ENCODE assay signal across 8 cellular contexts in the genomic region with DNA sequence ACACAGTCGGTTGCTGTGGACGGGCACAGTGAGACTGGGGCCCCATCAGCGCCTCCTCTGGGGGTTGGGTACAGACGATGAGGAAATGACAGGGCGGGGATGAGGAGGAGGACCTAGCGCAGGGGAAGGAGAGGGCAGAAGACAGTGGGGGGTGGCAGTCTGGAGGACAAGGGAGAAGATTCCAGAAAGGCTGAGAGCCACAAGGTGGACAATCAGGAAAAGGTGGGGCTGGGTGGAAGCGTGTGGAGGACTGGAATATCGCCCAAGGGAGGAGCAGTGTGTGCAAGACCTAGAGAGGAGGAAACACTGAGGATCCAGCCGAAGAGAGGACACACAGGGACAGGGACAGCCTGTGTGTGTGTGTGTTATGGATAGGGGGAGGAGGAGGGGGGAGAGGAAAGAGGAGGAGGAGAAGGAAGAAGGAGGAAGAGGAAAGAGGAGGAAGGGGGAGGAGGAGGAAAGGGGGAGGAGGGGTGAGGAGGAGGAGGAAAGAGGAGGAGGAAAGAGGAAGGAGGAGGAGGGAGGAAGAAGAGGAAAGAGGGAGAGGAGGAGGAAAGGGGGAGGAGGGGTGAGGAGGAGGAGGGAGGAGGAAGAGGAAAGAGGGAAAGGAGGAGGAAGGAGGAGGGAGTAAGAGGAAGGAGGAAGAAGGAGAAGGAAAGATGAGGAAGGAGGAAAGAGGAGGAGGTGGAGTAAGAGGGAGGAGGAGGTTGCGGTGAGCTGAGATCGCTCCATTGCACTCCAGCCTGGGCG. TPM values are rescaled to one million over a fixed set of nuclear protein-coding genes. Genes with fewer than 3 reads are reported as not detected.
A peak's percentile ranks its signal among the peaks of the same experiment; 100 is the strongest.
DNase-seq lines count a peak whose midpoint lies in the region; ATAC-seq and TF ChIP-seq lines count a peak whose summit lies in the region.

No MANE protein-coding gene starts in this region.

- peaks cover 67% of the 10 kb centered on the region for H3K27me3 ChIP-seq in A673 (replicated peaks; ENCODE audit: insufficient read depth, low read depth, low read length, poor library complexity)
- H3K27me3 ChIP-seq in Karpas-422 (ENCODE audit: low read length), result no peaks in the 10 kb centered on the region

- peak overlapping the region; percentile 6 for H3K27ac Mint-ChIP-seq in activated T-helper 1 cell treated with anti-CD3 and anti-CD28 coated beads, Interleukin-12 subunit alpha, Interleukin-12 subunit beta, Interleukin-2, Interleukin-4 antibody, amounts not matched to agents 30 ng/mL and 10 ng/mL and 1 ng/mL, durations not matched to agents 14 hours and 24 hours and 36 hours

- DNase-seq in A673 (ENCODE audit: low spot score), result peak; percentile 34
- peak; percentile 80 for DNase-seq in Karpas-422
- no peak for DNase-seq in activated T-helper 1 cell treated with anti-CD3 and anti-CD28 coated beads, Interleukin-12 subunit alpha, Interleukin-12 subunit beta, Interleukin-2, Interleukin-4 antibody, amounts not matched to agents 30 ng/mL and 10 ng/mL and 1 ng/mL, durations not matched to agents 14 hours and 24 hours and 36 hours (ENCODE audit: low spot score)
- DNase-seq in mucosa of descending colon, result peak in 1 of 3 donors; percentile 33
- DNase-seq in NCI-H748 treated with DMSO at 0.1 percent for 48 hours (lab: John Stamatoyannopoulos, UW), result no peak
- DNase-seq in COR-L47 (lab: John Stamatoyannopoulos, UW), result no peak
- no peak for DNase-seq in KG1 (lab: John Stamatoyannopoulos, UW)

- no peaks in the 10 kb centered on the region for H3K9me2 ChIP-seq in Karpas-422 (replicated peaks; ENCODE audit: insufficient read depth, low read length)

- POLR2A ChIA-PET in A673 (lab: Charles Lee; ENCODE audit: low non-redundant PET), result no interaction called here

- H3K4me3 Mint-ChIP-seq in activated T-helper 1 cell treated with anti-CD3 and anti-CD28 coated beads, Interleukin-12 subunit alpha, Interleukin-12 subunit beta, Interleukin-2, Interleukin-4 antibody, amounts not matched to agents 30 ng/mL and 10 ng/mL and 1 ng/mL, durations not matched to agents 14 hours and 24 hours and 36 hours, result peak overlapping the region; percentile 17

- H3K4me3 ChIP-seq in A673 (ENCODE audit: low read depth, low read length, poor library complexity, severe bottlenecking) (no peak overlapping the region), Karpas-422 (ENCODE audit: low read length) (no peak overlapping the region), mucosa of descending colon (no peak overlapping the region)

- CTCF ChIA-PET in A673 (lab: Charles Lee), result no interaction called here

- no peaks in the 10 kb centered on the region for H3K79me2 ChIP-seq in Karpas-422 (ENCODE audit: low read length)

- no TSS peak for BruUV-seq in A673 (replicated peaks; lab: Mats Ljungman, UMichigan)

- H2AFZ ChIP-seq in Karpas-422 (ENCODE audit: low read length), result no peak overlapping the region

- H3K36me3 Mint-ChIP-seq in activated T-helper 1 cell treated with anti-CD3 and anti-CD28 coated beads, Interleukin-12 subunit alpha, Interleukin-12 subunit beta, Interleukin-2, Interleukin-4 antibody, amounts not matched to agents 30 ng/mL and 10 ng/mL and 1 ng/mL, durations not matched to agents 14 hours and 24 hours and 36 hours (ENCODE audit: low read depth), result peaks cover 2% of the 10 kb centered on the region

- no peaks in the 10 kb centered on the region for H3K9me3 ChIP-seq in A673 (ENCODE audit: low read depth, low read length, poor library complexity, severe bottlenecking)
- no peaks in the 10 kb centered on the region for H3K9me3 ChIP-seq in Karpas-422 (ENCODE audit: low read length)
- H3K9me3 ChIP-seq in mucosa of descending colon, result no peaks in the 10 kb centered on the region

- 0 out of 2 replicates have a peak, but pooled peaks have one; percentile 9 for TF ChIP-seq CTCF in A673 (conservative IDR thresholded peaks at IDR 0.05; ENCODE audit: low read depth, low read length)
- TF ChIP-seq CTCF in mucosa of descending colon (IDR thresholded peaks at IDR 0.05), result no peak

- H3K4me1 ChIP-seq in A673 (ENCODE audit: insufficient read depth, low read length, poor library complexity, severe bottlenecking) (no peaks in the 10 kb centered on the region), Karpas-422 (ENCODE audit: low read length) (peaks cover 10% of the 10 kb centered on the region), mucosa of descending colon (ENCODE audit: low read depth) (no peaks in the 10 kb centered on the region)

- H3K36me3 ChIP-seq in A673 (ENCODE audit: insufficient read depth, low read length, poor library complexity, severe bottlenecking), result no peaks in the 10 kb centered on the region
- H3K36me3 ChIP-seq in Karpas-422 (ENCODE audit: insufficient read depth, low read length), result no peaks in the 10 kb centered on the region
- H3K36me3 ChIP-seq in mucosa of descending colon (ENCODE audit: low read depth), result no peaks in the 10 kb centered on the region

- peak overlapping the region; percentile 4 for H3K4me2 ChIP-seq in Karpas-422 (ENCODE audit: low read depth, low read length, poor library complexity, severe bottlenecking)

- H3K27ac ChIP-seq in A673 (ENCODE audit: low read depth, low read length, poor library complexity, severe bottlenecking) (no peak overlapping the region), Karpas-422 (ENCODE audit: low read length) (no peak overlapping the region)

- intact Hi-C loops in A673 (cut with micrococcal nuclease; ENCODE audit: unreplicated experiment) (no loop called here), mucosa of descending colon (cut with DNase I, micrococcal nuclease) (no loop called here)
- intact Hi-C loops in activated T-helper 1 cell treated with anti-CD3 and anti-CD28 coated beads, Interleukin-12 subunit alpha, Interleukin-12 subunit beta, Interleukin-2, Interleukin-4 antibody, amounts not matched to agents 30 ng/mL and 10 ng/mL and 1 ng/mL, durations not matched to agents 14 hours and 24 hours and 36 hours (cut with micrococcal nuclease), result no loop called here

- no peaks in the 10 kb centered on the region for H3K27me3 Mint-ChIP-seq in activated T-helper 1 cell treated with anti-CD3 and anti-CD28 coated beads, Interleukin-12 subunit alpha, Interleukin-12 subunit beta, Interleukin-2, Interleukin-4 antibody, amounts not matched to agents 30 ng/mL and 10 ng/mL and 1 ng/mL, durations not matched to agents 14 hours and 24 hours and 36 hours (ENCODE audit: insufficient read depth)

- peaks cover 13% of the 10 kb centered on the region for H3K4me1 Mint-ChIP-seq in activated T-helper 1 cell treated with anti-CD3 and anti-CD28 coated beads, Interleukin-12 subunit alpha, Interleukin-12 subunit beta, Interleukin-2, Interleukin-4 antibody, amounts not matched to agents 30 ng/mL and 10 ng/mL and 1 ng/mL, durations not matched to agents 14 hours and 24 hours and 36 hours (ENCODE audit: low read depth)

- H3K9ac ChIP-seq in Karpas-422 (ENCODE audit: low read length), result no peak overlapping the region; the same call in 1 of the 2 replicates

- 0 out of 2 replicates have a peak, but pooled peaks cover under 1% of the 10 kb centered on the region for H4K20me1 ChIP-seq in Karpas-422 (ENCODE audit: insufficient read depth, low read depth, low read length)

- ATAC-seq in mucosa of descending colon, result peak; percentile 67
- ATAC-seq in GM19351 (IDR thresholded peaks at IDR 0.05; ENCODE audit: unreplicated experiment), result no peak

- H3K9me3 Mint-ChIP-seq in activated T-helper 1 cell treated with anti-CD3 and anti-CD28 coated beads, Interleukin-12 subunit alpha, Interleukin-12 subunit beta, Interleukin-2, Interleukin-4 antibody, amounts not matched to agents 30 ng/mL and 10 ng/mL and 1 ng/mL, durations not matched to agents 14 hours and 24 hours and 36 hours, result no peaks in the 10 kb centered on the region

RNA-seq across cellular contexts. Expression of a gene that starts 15.8 kb away (rescaled TPM):
- total RNA-seq in A673 (2021) (0.59 and 0.84 TPM in 2 replicates), mucosa of descending colon (1 to 10 TPM; 1.7 to 3.0 (median 2.6) TPM)
- 1.2 TPM in 1 of 2 replicates, not detected in the other for total RNA-seq in Karpas-422 (2014; rRNA removed; shearing (Covaris generic); ENCODE audit: low replicate concordance)
- total RNA-seq in activated T-helper 1 cell treated with anti-CD3 and anti-CD28 coated beads, Interleukin-12 subunit alpha, Interleukin-12 subunit beta, Interleukin-2, Interleukin-4 antibody, amounts not matched to agents 30 ng/mL and 10 ng/mL and 1 ng/mL, durations not matched to agents 14 hours and 24 hours and 36 hours, result 0.39 and 0.88 TPM in 2 replicates

RNA-seq across cellular contexts. Expression of a gene that starts 16.2 kb away (rescaled TPM):
- total RNA-seq in A673 (2021), result 99.2 and 108 TPM in 2 replicates
- total RNA-seq in Karpas-422 (2014; rRNA removed; shearing (Covaris generic); ENCODE audit: low replicate concordance), result 63.7 and 93.4 TPM in 2 replicates
- total RNA-seq in activated T-helper 1 cell treated with anti-CD3 and anti-CD28 coated beads, Interleukin-12 subunit alpha, Interleukin-12 subunit beta, Interleukin-2, Interleukin-4 antibody, amounts not matched to agents 30 ng/mL and 10 ng/mL and 1 ng/mL, durations not matched to agents 14 hours and 24 hours and 36 hours, result 90.0 and 95.4 TPM in 2 replicates
- total RNA-seq in mucosa of descending colon, result 100 to 1,000 TPM in 2 of 3 donors, 10 to 100 TPM in 1; 79.6 to 121 (median 108) TPM

RNA-seq across cellular contexts. Expression of a gene that starts 18.5 kb away (rescaled TPM):
- total RNA-seq in A673 (2021) (26.8 and 31.9 TPM in 2 replicates), mucosa of descending colon (10 to 100 TPM; 33.4 to 41.2 (median 37.2) TPM)
- 15.8 and 42.3 TPM in 2 replicates for total RNA-seq in Karpas-422 (2014; rRNA removed; shearing (Covaris generic); ENCODE audit: low replicate concordance)
- 38.5 and 41.7 TPM in 2 replicates for total RNA-seq in activated T-helper 1 cell treated with anti-CD3 and anti-CD28 coated beads, Interleukin-12 subunit alpha, Interleukin-12 subunit beta, Interleukin-2, Interleukin-4 antibody, amounts not matched to agents 30 ng/mL and 10 ng/mL and 1 ng/mL, durations not matched to agents 14 hours and 24 hours and 36 hours

RNA-seq across cellular contexts. Expression of a gene that starts 21.2 kb away (rescaled TPM):
- total RNA-seq in A673 (2021) (0.45 TPM in 1 of 2 replicates, not detected in the other), mucosa of descending colon (not detected)
- total RNA-seq in Karpas-422 (2014; rRNA removed; shearing (Covaris generic); ENCODE audit: low replicate concordance), result not detected in 2 replicates
- not detected in 2 replicates for total RNA-seq in activated T-helper 1 cell treated with anti-CD3 and anti-CD28 coated beads, Interleukin-12 subunit alpha, Interleukin-12 subunit beta, Interleukin-2, Interleukin-4 antibody, amounts not matched to agents 30 ng/mL and 10 ng/mL and 1 ng/mL, durations not matched to agents 14 hours and 24 hours and 36 hours

RNA-seq across cellular contexts. Expression of a gene that starts 59.8 kb away (rescaled TPM):
- 0.09 TPM in 1 of 2 replicates, not detected in the other for total RNA-seq in A673 (2021)
- total RNA-seq in Karpas-422 (2014; rRNA removed; shearing (Covaris generic); ENCODE audit: low replicate concordance), result 23.4 and 48.3 TPM in 2 replicates
- 0.22 and 0.47 TPM in 2 replicates for total RNA-seq in activated T-helper 1 cell treated with anti-CD3 and anti-CD28 coated beads, Interleukin-12 subunit alpha, Interleukin-12 subunit beta, Interleukin-2, Interleukin-4 antibody, amounts not matched to agents 30 ng/mL and 10 ng/mL and 1 ng/mL, durations not matched to agents 14 hours and 24 hours and 36 hours
- total RNA-seq in mucosa of descending colon, result under 1 TPM in 2 of 3 donors, not detected in 1; 0.10 to 0.14 TPM

Comparison
In these comparisons a context has a peak if more than half of its experiments do, and no peak if none do; other contexts are left out.
1. DNase-seq: peak in A673 (single experiment) and Karpas-422 (single experiment); none in activated T-helper 1 cell treated with anti-CD3 and anti-CD28 coated beads, Interleukin-12 subunit alpha, Interleukin-12 subunit beta, Interleukin-2, Interleukin-4 antibody, amounts not matched to agents 30 ng/mL and 10 ng/mL and 1 ng/mL, durations not matched to agents 14 hours and 24 hours and 36 hours (single experiment), NCI-H748 treated with DMSO at 0.1 percent for 48 hours (single experiment), COR-L47 (single experiment) and KG1 (single experiment).